8 cellular contexts compared by ENCODE assay signal in the genomic region with DNA sequence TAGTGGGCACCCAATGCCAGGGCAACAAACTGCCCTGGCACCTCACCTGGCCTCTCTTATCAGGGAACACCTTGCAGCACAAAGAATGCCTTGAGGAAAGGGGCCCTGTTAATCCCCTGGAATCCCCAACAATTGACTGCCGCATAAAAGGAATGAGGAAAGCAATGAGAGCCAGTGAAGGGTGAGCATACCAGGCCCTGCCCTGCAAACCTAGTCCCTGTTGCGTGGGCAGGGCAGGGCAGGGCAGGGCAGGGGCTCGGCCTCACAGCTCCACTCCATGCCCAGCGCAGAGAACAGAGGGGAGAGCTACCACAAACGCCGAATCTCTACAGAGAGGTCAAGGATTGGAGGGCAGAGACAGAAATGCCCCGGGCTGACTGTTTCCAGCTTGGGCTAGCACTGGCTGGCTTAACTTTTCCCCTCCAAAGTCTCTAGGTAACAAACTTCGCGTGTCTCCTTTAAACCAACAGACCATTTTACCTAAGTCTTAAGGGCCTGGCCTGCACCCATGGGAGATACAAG. TPM values are rescaled to one million over a fixed set of nuclear protein-coding genes. Genes with fewer than 3 reads are reported as not detected.
DNase-seq lines count a peak whose midpoint lies in the region; ATAC-seq and TF ChIP-seq lines count a peak whose summit lies in the region.

No MANE protein-coding gene starts in this region.

- TF ChIP-seq POLR2A in uterus (IDR thresholded peaks at IDR 0.05), result peak in 1 of 2 donors; percentile 17

- DNase-seq in GM06990 (ENCODE audit: extremely low read depth, insufficient read length) (no peak), OCI-M1 (lab: John Stamatoyannopoulos, UW) (peak; percentile 72), dermis blood vessel endothelial cell (peak; percentile 34), uterus (no peak), SIG-M5 (lab: John Stamatoyannopoulos, UW) (no peak), cerebellum (ENCODE audit: low spot score) (no peak)

- peaks cover 47% of the 10 kb centered on the region for H3K4me1 ChIP-seq in mesodermal cell (ENCODE audit: control insufficient read depth, insufficient read depth, low read length, poor library complexity, severe bottlenecking)
- peaks cover 5 to 9% of the 10 kb centered on the region in 2 donors for H3K4me1 ChIP-seq in uterus

- TF ChIP-seq CTCF in GM06990 (IDR thresholded peaks at IDR 0.05; ENCODE audit: insufficient read depth, low read length, poor library complexity, severe bottlenecking) (no peak), uterus (IDR thresholded peaks at IDR 0.05) (no peak)

- H3K4me3 ChIP-seq in GM06990 (replicated peaks; ENCODE audit: low read depth, low read length), result peak overlapping the region; percentile 69
- peak overlapping the region; percentile 83 for H3K4me3 ChIP-seq in mesodermal cell (ENCODE audit: extremely low read depth, insufficient read depth, low read length, poor library complexity, severe bottlenecking)
- H3K4me3 ChIP-seq in uterus, result peak overlapping the region; percentile 48 to 93

- H3K27me3 ChIP-seq in GM06990 (replicated peaks; ENCODE audit: control insufficient read depth, insufficient read depth, low read length) (no peaks in the 10 kb centered on the region), uterus (no peaks in the 10 kb centered on the region)

- H3K36me3 ChIP-seq in GM06990 (ENCODE audit: control insufficient read depth, insufficient read depth, low read length), result no peaks in the 10 kb centered on the region
- peaks cover 5% of the 10 kb centered on the region for H3K36me3 ChIP-seq in mesodermal cell (ENCODE audit: control insufficient read depth, insufficient read depth, low read length)
- no peaks in the 10 kb centered on the region for H3K36me3 ChIP-seq in uterus

- 25 to 30% methylated on average over 6 to 9 of the region's 9 CpGs for WGBS in mesodermal cell (ENCODE audit: insufficient coverage in 2 of 2), 2 experiments

- H3K9me3 ChIP-seq in mesodermal cell (ENCODE audit: control insufficient read depth, low read length) (no peaks in the 10 kb centered on the region), uterus (no peaks in the 10 kb centered on the region)

- peak overlapping the region; percentile 63 for H3K27ac ChIP-seq in mesodermal cell (ENCODE audit: low read depth, low read length, severe bottlenecking)
- peak overlapping the region; percentile 97 to 99 for H3K27ac ChIP-seq in uterus

- no peak for ATAC-seq in HG02798 (IDR thresholded peaks at IDR 0.05; ENCODE audit: poor library complexity, unreplicated experiment)

- intact Hi-C loops in uterus (cut with DNase I; ENCODE audit: low total_unique reads), result no loop called here

RNA-seq across cellular contexts. Expression of a gene that starts 1.1 kb away (rescaled TPM):
- total RNA-seq in dermis blood vessel endothelial cell, result 33.7 and 54.9 TPM in 2 replicates
- 112 TPM for polyA plus RNA-seq in mesodermal cell (2013, experiment 1 of 2)
- polyA plus RNA-seq in mesodermal cell (2013, experiment 2 of 2), result 106 TPM
- 100 to 1,000 TPM in 1 of 4 donors, 10 to 100 TPM in 3; 15.6 to 157 (median 47.2) TPM for total RNA-seq in uterus
- 5.4 TPM for total RNA-seq in cerebellum

Comparison
In these comparisons a context has a peak if more than half of its experiments do, and no peak if none do; other contexts are left out.
1. DNase-seq: peak in OCI-M1 (single experiment) and dermis blood vessel endothelial cell (single experiment); none in GM06990 (single experiment), uterus (0 of 2), SIG-M5 (single experiment) and cerebellum (single experiment).
2. Peak in every context shown above with its lines, with median percentiles within 50 percentile points of each other: H3K4me3 ChIP-seq.